ENCODE assay signal across 28 cellular contexts in the genomic region with DNA sequence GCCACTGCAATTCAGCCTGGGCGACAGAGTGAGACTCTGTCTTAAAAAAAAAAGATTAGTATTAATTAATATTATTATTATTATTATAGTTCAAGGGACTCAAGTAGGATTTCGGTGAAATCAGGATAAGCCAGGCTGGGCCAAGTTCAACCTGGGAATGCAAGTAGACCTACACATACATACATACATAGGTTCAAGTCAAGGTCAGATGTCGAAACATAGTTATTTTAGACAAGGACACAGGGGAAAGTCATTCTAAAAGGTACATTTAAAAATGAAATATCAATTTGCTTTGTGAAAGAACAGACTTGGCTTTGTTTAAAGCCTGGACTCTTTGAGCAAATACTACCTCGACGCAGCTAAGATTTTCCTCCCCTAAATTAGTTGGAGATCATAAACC.
"Had no signal": no experiment of that assay in that cellular context is flagged by ENCODE, and none has a peak within 500 bp of the region (broad histone marks: within the 10 kb centered on the region; RNA-seq: fewer than 3 reads in every experiment).

No MANE protein-coding gene starts in this region.

- H3K4me3 ChIP-seq: colonic mucosa, coronary artery, dorsolateral prefrontal cortex, esophagus muscularis mucosa, esophagus squamous epithelium, gastrocnemius medialis, gastroesophageal sphincter, heart left ventricle, heart right ventricle had no signal

- H3K4me1 ChIP-seq: colonic mucosa, esophagus squamous epithelium, foreskin keratinocyte, gastrocnemius medialis had no signal

- H3K27ac ChIP-seq: colonic mucosa, coronary artery, dorsolateral prefrontal cortex, epithelial cell of prostate, esophagus squamous epithelium, foreskin keratinocyte, gastrocnemius medialis, heart left ventricle, heart right ventricle had no signal

- FAIRE-seq: colon, endometrium, endothelial cell of umbilical vein, frontal cortex had no signal

- H3K36me3 ChIP-seq: colonic mucosa, esophagus muscularis mucosa, esophagus squamous epithelium, gastrocnemius medialis, gastroesophageal sphincter, heart left ventricle, heart right ventricle had no signal

- ATAC-seq: effector memory CD8-positive, alpha-beta T cell; esophagus mucosa; foreskin keratinocyte; gastrocnemius medialis; gastroesophageal sphincter; heart left ventricle; heart right ventricle had no signal

- DNase-seq: colonic mucosa; cortex of kidney; dermis blood vessel endothelial cell; dorsolateral prefrontal cortex; effector CD4-positive, alpha-beta T cell; effector CD8-positive, alpha-beta T cell; effector memory CD4-positive, alpha-beta T cell; effector memory CD8-positive, alpha-beta T cell; endodermal cell; erythroblast; esophagus squamous epithelium; foreskin fibroblast; foreskin keratinocyte; foreskin melanocyte; gastrocnemius medialis; glutamatergic neuron; head of caudate nucleus; heart left ventricle; heart right ventricle had no signal

- H3K9me3 ChIP-seq: colonic mucosa, esophagus muscularis mucosa, esophagus squamous epithelium, gastrocnemius medialis, gastroesophageal sphincter, heart left ventricle, heart right ventricle had no signal

- H3K27me3 ChIP-seq: colonic mucosa, dorsolateral prefrontal cortex, esophagus muscularis mucosa, esophagus squamous epithelium, foreskin keratinocyte, gastrocnemius medialis, gastroesophageal sphincter, heart left ventricle, heart right ventricle had no signal
